ENCODE assay signal across 8 cellular contexts in the genomic region with DNA sequence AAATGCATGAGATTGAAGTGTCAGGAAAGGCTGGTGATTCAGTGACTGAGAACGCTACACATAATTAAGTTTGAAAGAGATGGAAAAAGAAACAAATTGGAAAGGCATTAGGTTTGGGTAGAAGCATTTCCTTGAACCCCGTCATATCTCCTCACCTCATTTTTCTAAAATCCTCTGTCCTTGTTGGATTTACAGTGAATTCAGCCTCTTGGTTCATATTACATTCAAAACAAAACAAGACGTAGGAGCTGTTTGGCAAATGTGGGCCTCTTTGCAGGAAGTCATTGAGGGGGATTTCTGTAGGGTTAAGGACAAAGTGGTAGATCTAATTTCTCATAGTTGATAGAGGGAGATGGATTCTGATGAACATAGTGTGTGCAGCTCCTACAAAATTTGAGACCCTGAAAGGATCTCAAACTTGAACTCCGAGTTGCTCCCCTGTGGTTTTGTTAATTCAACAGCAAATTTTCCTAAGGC. TPM values are rescaled to one million over a fixed set of nuclear protein-coding genes. Genes with fewer than 3 reads are reported as not detected.
DNase-seq lines count a peak whose midpoint lies in the region; ATAC-seq, FAIRE-seq and TF ChIP-seq lines count a peak whose summit lies in the region.

No MANE protein-coding gene starts in this region.

- no peaks in the 10 kb centered on the region for H3K36me3 ChIP-seq in pancreas

- peak; percentile 51 for FAIRE-seq in GM18507 (lab: Jason Lieb, UNC)
- FAIRE-seq in pancreas (lab: Jason Lieb, UNC) = no peak

- ATAC-seq in HG02798 (IDR thresholded peaks at IDR 0.05; ENCODE audit: poor library complexity, unreplicated experiment) (peak; percentile 27), pancreas (peak in 2 of 4 donors; percentile 26 to 28), esophagus mucosa (no peak), HG02870 (IDR thresholded peaks at IDR 0.05; ENCODE audit: unreplicated experiment) (no peak)

- no peaks in the 10 kb centered on the region for H3K27me3 ChIP-seq in pancreas

- H3K9me3 ChIP-seq in pancreas = no peaks in the 10 kb centered on the region

- peaks cover 0 to 21% (median 18%) of the 10 kb centered on the region in 3 donors for H3K4me1 ChIP-seq in pancreas

- H3K4me3 ChIP-seq in astrocyte of the spinal cord (ENCODE audit: low read depth, low read length) (no peak overlapping the region), pancreas (peak overlapping the region in 1 of 4 donors; percentile 23)

- no peak for TF ChIP-seq CTCF in astrocyte of the spinal cord (IDR thresholded peaks at IDR 0.05; ENCODE audit: low read depth, low read length)
- no peak for TF ChIP-seq CTCF in pancreas (IDR thresholded peaks at IDR 0.05)

- DNase-seq in GM18507 (ENCODE audit: extremely low spot score, insufficient read length, low read depth) (no peak), astrocyte of the spinal cord (ENCODE audit: low read depth, low spot score) (peak; percentile 44), pancreas (no peak), NOMO-1 (lab: John Stamatoyannopoulos, UW; ENCODE audit: unreplicated experiment in 2 of 2) (no peak)
- DNase-seq in stimulated activated CD4-positive, alpha-beta T cell treated with anti-CD3 and anti-CD28 coated beads, Interleukin-1b, Interleukin-23, amount 100 ng/mL, for 48 hours = no peak

- peak overlapping the region; percentile 15 to 87 (median 69) for H3K27ac ChIP-seq in pancreas

- in situ Hi-C loops in astrocyte of the spinal cord (cut with HindIII; ENCODE audit: low sequenced_read_pairs) = no loop called here

- intact Hi-C loops in pancreas (cut with DNase I) = no loop called here

- 35% methylated on average over 4 of the region's 4 CpGs for WGBS in pancreas, 2 donors

RNA-seq across cellular contexts. Expression of gene TBXAS1, which starts 0.6 kb away (rescaled TPM):
- total RNA-seq in pancreas = 10 to 100 TPM in 1 of 6 donors, 1 to 10 TPM in 4, under 1 TPM in 1; 0.74 to 18.4 (median 2.6) TPM
- 1 to 10 TPM; 1.5 to 2.3 TPM for polyA plus RNA-seq in pancreas
- 10.8 TPM for total RNA-seq in esophagus mucosa

RNA-seq across cellular contexts. Expression of gene HIPK2, which starts 51.9 kb away (rescaled TPM):
- total RNA-seq in pancreas (10 to 100 TPM; 21.4 to 49.0 (median 26.5) TPM), esophagus mucosa (39.5 TPM)
- 1 to 10 TPM; 6.7 to 9.8 TPM for polyA plus RNA-seq in pancreas
